In the genomic region with DNA sequence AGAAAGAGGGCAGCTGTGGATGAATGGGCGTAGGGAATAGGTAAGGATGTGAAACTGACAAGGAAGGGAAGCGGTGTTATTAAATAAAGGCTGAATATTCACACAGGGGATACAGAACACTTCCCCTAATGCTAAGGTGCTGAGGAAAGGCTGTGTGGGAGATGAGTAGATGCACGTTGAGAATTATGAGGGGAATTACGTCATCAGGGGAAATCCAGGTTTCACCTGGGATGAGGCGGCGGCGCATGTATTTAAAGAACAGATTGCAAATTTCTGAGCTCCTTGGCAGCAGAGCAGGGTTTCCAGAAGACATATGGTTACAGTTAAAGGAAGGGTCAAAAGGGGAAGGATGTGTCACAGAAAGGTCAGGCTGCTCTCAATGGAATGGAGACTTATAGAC, we compare ENCODE assay signal across 17 cellular contexts. TPM values are rescaled to one million over a fixed set of nuclear protein-coding genes. Genes with fewer than 3 reads are reported as not detected.
DNase-seq lines count a peak whose midpoint lies in the region; ATAC-seq, FAIRE-seq and TF ChIP-seq lines count a peak whose summit lies in the region.
"Had no signal": no experiment of that assay in that cellular context is flagged by ENCODE, and none has a peak within 500 bp of the region (broad histone marks: within the 10 kb centered on the region; RNA-seq: fewer than 3 reads in every experiment).

No MANE protein-coding gene starts in this region.

- H3K4me2 ChIP-seq in mammary epithelial cell (ENCODE audit: insufficient read depth, low read depth, low read length): no peak overlapping the region

- H4K20me1 ChIP-seq in mammary epithelial cell (ENCODE audit: insufficient read depth, low read length): no peaks in the 10 kb centered on the region

- TF ChIP-seq POLR2A in GM12892 (IDR thresholded peaks at IDR 0.05; ENCODE audit: low read depth, low read length): no peak

- ATAC-seq in mucosa of descending colon (peak; percentile 57), HG03196 (IDR thresholded peaks at IDR 0.05; ENCODE audit: unreplicated experiment) (no peak), HG03039 (IDR thresholded peaks at IDR 0.05; ENCODE audit: unreplicated experiment) (no peak), GM19328 (IDR thresholded peaks at IDR 0.05; ENCODE audit: unreplicated experiment) (no peak)

- H3K4me3 ChIP-seq in Caco-2 (ENCODE audit: low read depth, low read length) (no peak overlapping the region), mammary epithelial cell (replicated peaks in 1 of 3; ENCODE audit: insufficient read depth in 1 of 3, low read depth in 2 of 3, low read length in 3 of 3) (no peak overlapping the region), mucosa of descending colon (no peak overlapping the region)

- intact Hi-C loops in Caco-2 (cut with micrococcal nuclease; ENCODE audit: unreplicated experiment) (no loop called here), mammary epithelial cell (cut with micrococcal nuclease) (no loop called here), mucosa of descending colon (cut with DNase I, micrococcal nuclease) (no loop called here)

- CTCF ChIA-PET in Caco-2 (lab: Charles Lee) (no interaction called here), mammary epithelial cell (lab: Charles Lee; ENCODE audit: low non-redundant PET) (no interaction called here)

- TF ChIP-seq CTCF in Caco-2 (IDR thresholded peaks at IDR 0.05; ENCODE audit: insufficient read depth in 1 of 2, low read depth in 1 of 2, low read length in 1 of 2, severe bottlenecking in 1 of 2, unreplicated experiment in 1 of 2) (no peak), mammary epithelial cell (conservative IDR thresholded peaks at IDR 0.05 in 1 of 2, IDR thresholded peaks at IDR 0.05 in 1 of 2; ENCODE audit: extremely low read depth in 1 of 2, insufficient read depth in 1 of 2, low read depth in 1 of 2, low read length in 2 of 2) (no peak), mucosa of descending colon (IDR thresholded peaks at IDR 0.05) (no peak)

- in situ Hi-C loops in mammary epithelial cell (cut with MboI; ENCODE audit: low sequenced_read_pairs in 2 of 2): no loop called here

- peaks cover 9% of the 10 kb centered on the region for H3K9me3 Mint-ChIP-seq in Caco-2 (ENCODE audit: unreplicated experiment)

- H3K79me2 ChIP-seq in mammary epithelial cell (ENCODE audit: insufficient read depth, low read length): no peaks in the 10 kb centered on the region

- no peaks in the 10 kb centered on the region for H3K36me3 Mint-ChIP-seq in Caco-2 (ENCODE audit: insufficient read depth, unreplicated experiment)
- H3K36me3 Mint-ChIP-seq: IgD-negative memory B cell had no signal

- peaks cover 20% of the 10 kb centered on the region for H3K4me1 Mint-ChIP-seq in Caco-2 (ENCODE audit: low read depth, unreplicated experiment)

- H3K4me1 ChIP-seq in Caco-2: peaks cover 6% of the 10 kb centered on the region; the same call in 1 of the 2 replicates
- peaks cover 10% of the 10 kb centered on the region for H3K4me1 ChIP-seq in mammary epithelial cell (ENCODE audit: insufficient read depth, low read length)
- peaks cover 9% of the 10 kb centered on the region for H3K4me1 ChIP-seq in mucosa of descending colon (ENCODE audit: low read depth)

- no peak overlapping the region for H3K4me3 Mint-ChIP-seq in Caco-2 (ENCODE audit: unreplicated experiment)

- H3K9ac ChIP-seq in mammary epithelial cell (ENCODE audit: insufficient read depth, low read length): no peak overlapping the region

- H3K36me3 ChIP-seq in Caco-2 (ENCODE audit: control insufficient read depth, insufficient read depth, low read length) (no peaks in the 10 kb centered on the region), mammary epithelial cell (ENCODE audit: insufficient read depth, low read length) (no peaks in the 10 kb centered on the region), mucosa of descending colon (ENCODE audit: low read depth) (no peaks in the 10 kb centered on the region)

- no peaks in the 10 kb centered on the region for H3K9me3 ChIP-seq in Caco-2
- no peaks in the 10 kb centered on the region for H3K9me3 ChIP-seq in mammary epithelial cell (replicated peaks; ENCODE audit: insufficient read depth, low read length)
- no peaks in the 10 kb centered on the region for H3K9me3 ChIP-seq in mucosa of descending colon

- no peaks in the 10 kb centered on the region for H3K27me3 ChIP-seq in Caco-2 (replicated peaks; ENCODE audit: control insufficient read depth, insufficient read depth, low read length)
- no peaks in the 10 kb centered on the region for H3K27me3 ChIP-seq in mammary epithelial cell (ENCODE audit: insufficient read depth, low read length)

- no TSS peak for BruUV-seq in Caco-2 (replicated peaks; lab: Mats Ljungman, UMichigan)
- no TSS peak for BruUV-seq in mammary epithelial cell (replicated peaks; lab: Mats Ljungman, UMichigan)

- POLR2A ChIA-PET in Caco-2 (lab: Charles Lee): no interaction called here

- peak; percentile 62 for FAIRE-seq in GM12892 (lab: Jason Lieb, UNC)
- FAIRE-seq: RCC 7860 had no signal

- no peaks in the 10 kb centered on the region for H3K27me3 Mint-ChIP-seq in Caco-2 (ENCODE audit: insufficient read depth, unreplicated experiment)

- no peak overlapping the region for H2AFZ ChIP-seq in mammary epithelial cell (ENCODE audit: low read depth, low read length)

- DNase-seq in Caco-2 (no peak), GM12892 (ENCODE audit: insufficient read length) (no peak), mammary epithelial cell (peak; percentile 50), mucosa of descending colon (peak in 2 of 3 donors; percentile 59 to 61)
- DNase-seq in stimulated activated CD4-positive, alpha-beta T cell treated with anti-CD3 and anti-CD28 coated beads, Interleukin-2, amount 100 ng/mL, for 48 hours: no peak
- DNase-seq: HCEC 1CT, NCI-H1092 treated with DMSO at 0.1 percent for 48 hours, NCI-H187 treated with DMSO at 0.1 percent for 48 hours, NCI-H2171, NCI-H446 treated with DMSO at 0.1 percent for 48 hours, NCI-H748 treated with DMSO at 0.1 percent for 48 hours, SIG-M5 had no signal

- 93% methylated on average over 7 of the region's 7 CpGs for WGBS in mammary epithelial cell (ENCODE audit: low coverage, missing lambda C conversion rate)

- H3K27ac ChIP-seq in mammary epithelial cell (ENCODE audit: insufficient read depth, low read depth, low read length): no peak overlapping the region

- dilution Hi-C loops in mammary epithelial cell (cut with HindIII; ENCODE audit: low sequenced_read_pairs): no loop called here

- peak overlapping the region; percentile 34 for H3K27ac Mint-ChIP-seq in Caco-2 (ENCODE audit: unreplicated experiment)
- H3K27ac Mint-ChIP-seq: IgD-negative memory B cell had no signal

RNA-seq across cellular contexts. Expression of a gene that starts 28.7 kb away (rescaled TPM):
- 13.5 and 14.0 TPM in 2 replicates for total RNA-seq in Caco-2 (2022)
- polyA plus RNA-seq in GM12892 (2012; ENCODE audit: missing spikeins): 6.2 TPM
- 10 to 100 TPM in 1 of 2 donors, 1 to 10 TPM in 1; 8.9 to 11.3 TPM for total RNA-seq in mammary epithelial cell
- 2.5 TPM for polyA plus RNA-seq in mammary epithelial cell
- 0.78 TPM for polyA minus RNA-seq in mammary epithelial cell
- 10 to 100 TPM in 2 of 3 donors, 1 to 10 TPM in 1; 8.4 to 26.5 (median 14.0) TPM for total RNA-seq in mucosa of descending colon
- polyA plus RNA-seq: IgD-negative memory B cell had no signal

Comparison
In these comparisons a context has a peak if more than half of its experiments do, and no peak if none do; other contexts are left out.
1. DNase-seq: peak in mammary epithelial cell (single experiment) and mucosa of descending colon (2 of 3); none in Caco-2 (0 of 2), GM12892 (single experiment) and stimulated activated CD4-positive, alpha-beta T cell treated with anti-CD3 and anti-CD28 coated beads, Interleukin-2, amount 100 ng/mL, for 48 hours (0 of 2).